ENCODE assay signal across 28 cellular contexts in genomic region chr3:198096015-198096414, GRCh38.
"Had no signal": no experiment of that assay in that cellular context is flagged by ENCODE, and none has a peak within 500 bp of the region (broad histone marks: within the 10 kb centered on the region; RNA-seq: fewer than 3 reads in every experiment).

No MANE protein-coding gene starts in this region.

- H3K9me3 ChIP-seq: stomach, suprapubic skin, testis, thoracic aorta, thyroid gland, tibial artery, tibial nerve, transverse colon, upper lobe of left lung, upper lobe of right lung, uterus, vagina had no signal

- H3K4me3 Mint-ChIP-seq: stimulated activated effector memory CD8-positive, alpha-beta T cell treated with anti-CD3 and anti-CD28 coated beads, Interleukin-12 subunit alpha, Interleukin-12 subunit beta, amount 100 ng/mL, for 72 hours; stimulated activated memory B cell treated with anti-CD40 and anti-IgM and Interleukin-4, amounts not matched to agents 10 μg/mL and 1 μg/mL and 100 μg/mL, for 72 hours; stimulated activated naive B cell treated with anti-CD40 and anti-IgM and Interleukin-4, amounts not matched to agents 10 μg/mL and 1 μg/mL and 100 μg/mL, for 72 hours; stimulated activated naive CD8-positive, alpha-beta T cell treated with anti-CD3 and anti-CD28 coated beads, Interleukin-15, amount 100 ng/mL, for 72 hours; stimulated activated naive CD8-positive, alpha-beta T cell treated with anti-CD3 and anti-CD28 coated beads, Interleukin-15, Interleukin-2, amounts not matched to agents 100 ng/mL and 50 ng/mL, for 24 hours; type B pancreatic cell had no signal

- H3K36me3 Mint-ChIP-seq: stimulated activated memory B cell treated with anti-CD40 and anti-IgM and Interleukin-4, amounts not matched to agents 10 μg/mL and 1 μg/mL and 100 μg/mL, for 72 hours; type B pancreatic cell had no signal

- H3K27ac ChIP-seq: stomach, suprapubic skin, testis, thoracic aorta, thyroid gland, tibial artery, tibial nerve, transverse colon, upper lobe of left lung, upper lobe of right lung, uterus, vagina had no signal

- H3K4me1 ChIP-seq: stomach, suprapubic skin, testis, thyroid gland, tibial artery, tibial nerve, transverse colon, upper lobe of left lung, upper lobe of right lung, uterus, vagina had no signal

- DNase-seq: stimulated activated CD4-positive, alpha-beta T cell treated with anti-CD3 and anti-CD28 coated beads, Interleukin-2, amount 100 ng/mL, for 48 hours; stimulated activated CD4-positive, alpha-beta T cell treated with anti-CD3 and anti-CD28 coated beads, Interleukin-4, amount 100 ng/mL, for 1 hour; stimulated activated CD4-positive, alpha-beta T cell treated with anti-CD3 and anti-CD28 coated beads, Interleukin-4, amount 100 ng/mL, for 24 hours; stimulated activated CD4-positive, alpha-beta T cell treated with anti-CD3 and anti-CD28 coated beads, Interleukin-4, amount 100 ng/mL, for 4 hours; stimulated activated CD8-positive, alpha-beta memory T cell treated with anti-CD3 and anti-CD28 coated beads, Interleukin-4, amount 100 ng/mL, for 48 hours; stimulated activated naive B cell treated with anti-CD40 and anti-IgM and Interleukin-4, amounts not matched to agents 10 μg/mL and 1 μg/mL and 100 μg/mL, for 72 hours; stimulated activated naive CD4-positive, alpha-beta T cell; stimulated activated naive CD4-positive, alpha-beta T cell treated with Interleukin-2 at 50 U/mL for 16 hours; stimulated activated naive CD8-positive, alpha-beta T cell treated with anti-CD3 and anti-CD28 coated beads, Interleukin-15, amount 100 ng/mL, for 72 hours; stimulated activated naive CD8-positive, alpha-beta T cell treated with anti-CD3 and anti-CD28 coated beads, Interleukin-15, Interleukin-2, amounts not matched to agents 100 U/mL and 50 U/mL, for 24 hours; stomach; substantia nigra; testis; thyroid gland; tibial artery; transverse colon; trophoblast cell; upper lobe of left lung; upper lobe of right lung; uterus had no signal

- H3K27me3 ChIP-seq: testis, thyroid gland, vagina had no signal

- H3K36me3 ChIP-seq: stomach, suprapubic skin, thoracic aorta, thyroid gland, tibial artery, tibial nerve, transverse colon, upper lobe of left lung, upper lobe of right lung, uterus, vagina had no signal

- H3K4me3 ChIP-seq: stomach, suprapubic skin, testis, thoracic aorta, thyroid gland, tibial artery, tibial nerve, transverse colon, upper lobe of left lung, upper lobe of right lung, uterus, vagina had no signal

- H3K9me3 Mint-ChIP-seq: type B pancreatic cell had no signal

- H3K27ac Mint-ChIP-seq: stimulated activated effector memory CD8-positive, alpha-beta T cell treated with anti-CD3 and anti-CD28 coated beads, Interleukin-12 subunit alpha, Interleukin-12 subunit beta, amount 100 ng/mL, for 72 hours; stimulated activated memory B cell treated with anti-CD40 and anti-IgM and Interleukin-4, amounts not matched to agents 10 μg/mL and 1 μg/mL and 100 μg/mL, for 72 hours; stimulated activated naive B cell treated with anti-CD40 and anti-IgM and Interleukin-4, amounts not matched to agents 10 μg/mL and 1 μg/mL and 100 μg/mL, for 72 hours; stimulated activated naive CD8-positive, alpha-beta T cell treated with anti-CD3 and anti-CD28 coated beads, Interleukin-15, amount 100 ng/mL, for 72 hours; stimulated activated naive CD8-positive, alpha-beta T cell treated with anti-CD3 and anti-CD28 coated beads, Interleukin-15, Interleukin-2, amounts not matched to agents 100 ng/mL and 50 ng/mL, for 24 hours; type B pancreatic cell had no signal
